1 cellular context compared by ENCODE assay signal in the genomic region with DNA sequence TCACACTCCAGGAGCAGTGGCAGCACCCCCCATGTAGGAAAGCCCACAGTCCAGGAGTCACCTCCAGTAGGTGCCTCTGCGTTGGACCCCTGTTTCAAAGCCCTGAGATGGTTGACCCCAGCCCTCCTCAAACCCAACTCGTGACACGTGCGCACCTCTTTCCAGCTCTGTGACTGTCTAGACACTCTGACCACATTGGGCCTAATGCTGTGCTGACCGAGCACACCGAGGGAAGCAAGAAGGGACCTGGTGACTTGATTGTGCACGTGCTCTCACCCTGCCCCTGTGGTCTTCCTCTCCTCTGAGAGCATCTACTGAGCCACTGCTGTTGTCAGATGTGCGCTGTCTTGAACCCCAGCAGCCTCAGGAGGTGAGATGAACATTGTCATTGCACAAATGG.
TF ChIP-seq lines count a peak whose summit lies in the region.

No MANE protein-coding gene starts in this region.

TF ChIP-seq in IMR-90, 13 proteins besides CTCF, POLR2A, EP300 and RAD21:
- TF ChIP-seq RCOR1 (IDR thresholded peaks at IDR 0.05; ENCODE audit: insufficient replicate concordance, low read length): no peak
- TF ChIP-seq, protein P1, sequence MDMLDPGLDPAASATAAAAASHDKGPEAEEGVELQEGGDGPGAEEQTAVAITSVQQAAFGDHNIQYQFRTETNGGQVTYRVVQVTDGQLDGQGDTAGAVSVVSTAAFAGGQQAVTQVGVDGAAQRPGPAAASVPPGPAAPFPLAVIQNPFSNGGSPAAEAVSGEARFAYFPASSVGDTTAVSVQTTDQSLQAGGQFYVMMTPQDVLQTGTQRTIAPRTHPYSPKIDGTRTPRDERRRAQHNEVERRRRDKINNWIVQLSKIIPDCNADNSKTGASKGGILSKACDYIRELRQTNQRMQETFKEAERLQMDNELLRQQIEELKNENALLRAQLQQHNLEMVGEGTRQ (IDR thresholded peaks at IDR 0.05; ENCODE audit: low read depth, low read length): no peak
